In the genomic region with DNA sequence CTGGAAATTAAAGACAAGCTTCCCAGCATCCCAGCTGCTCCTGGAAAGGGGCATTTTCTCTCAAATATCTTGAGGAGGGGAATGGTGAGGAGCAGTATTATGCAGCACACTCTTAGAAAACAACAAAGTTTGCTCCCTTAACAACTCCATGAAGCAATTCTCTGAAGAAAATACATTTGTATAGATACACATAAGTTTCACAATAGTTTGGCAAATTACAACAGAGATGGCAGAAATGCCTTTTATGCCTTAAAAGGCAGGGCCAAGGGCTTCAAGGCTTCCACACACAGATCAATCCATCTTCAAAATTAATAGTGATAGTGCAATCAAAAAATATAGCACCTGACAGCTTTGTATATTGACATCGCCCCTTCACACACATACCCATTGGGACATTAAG, we compare ENCODE assay signal across 1 cellular context.
TF ChIP-seq lines count a peak whose summit lies in the region.

No MANE protein-coding gene starts in this region.

TF ChIP-seq in HepG2, 621 proteins besides CTCF, POLR2A, EP300 and RAD21 (continued from another document):
- 0 out of 2 replicates have a peak, but pooled peaks have one; percentile 21 for TF ChIP-seq SRF (IDR thresholded peaks at IDR 0.05; ENCODE audit: low read depth, low read length)
